Comparison of ENCODE assay signal across 1 cellular context in the genomic region with DNA sequence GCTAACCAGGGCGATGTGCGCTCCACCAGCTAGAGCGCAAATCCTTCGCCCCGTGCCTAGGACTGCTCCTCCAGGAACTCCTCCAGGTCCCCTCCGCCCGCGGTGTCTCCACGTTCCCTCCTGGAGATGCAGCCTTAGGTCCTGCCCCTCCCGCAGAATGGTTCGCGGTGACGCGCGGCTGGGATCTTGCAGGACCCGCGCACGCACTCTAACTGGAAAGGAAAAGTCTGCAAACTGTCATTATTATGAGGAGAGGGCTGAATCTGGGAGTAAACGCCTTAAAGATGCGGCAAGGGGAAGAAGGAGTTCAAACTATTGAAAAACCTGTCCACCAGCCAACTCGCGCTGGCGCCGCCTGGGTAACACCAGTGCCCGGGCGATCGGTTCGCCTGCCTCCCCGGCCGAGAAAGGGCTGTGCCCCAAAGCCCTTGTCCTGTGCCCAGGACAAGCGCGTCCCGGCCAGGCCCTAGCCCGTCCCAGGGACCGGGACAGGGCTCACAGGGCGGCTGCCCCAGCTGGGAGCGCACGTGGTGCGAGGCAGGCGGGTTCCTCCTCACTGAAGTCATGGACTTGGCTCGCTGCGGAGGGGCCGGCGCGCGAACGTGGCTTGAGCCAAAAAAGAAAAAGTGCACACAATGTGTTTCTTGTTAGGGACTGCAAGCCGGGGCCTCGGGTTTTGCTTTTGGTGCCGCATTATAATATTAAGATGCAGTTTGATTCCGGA.
TF ChIP-seq lines count a peak whose summit lies in the region.

No MANE protein-coding gene starts in this region.

TF ChIP-seq in HepG2, 621 proteins besides CTCF, POLR2A, EP300 and RAD21 (continued from another document):
- TF ChIP-seq ZNF777 (CRISPR knock-in tag; IDR thresholded peaks at IDR 0.05), result no peak
- TF ChIP-seq ZNF383 (CRISPR knock-in tag; IDR thresholded peaks at IDR 0.05; ENCODE audit: borderline replicate concordance), result no peak
- TF ChIP-seq, protein P1, sequence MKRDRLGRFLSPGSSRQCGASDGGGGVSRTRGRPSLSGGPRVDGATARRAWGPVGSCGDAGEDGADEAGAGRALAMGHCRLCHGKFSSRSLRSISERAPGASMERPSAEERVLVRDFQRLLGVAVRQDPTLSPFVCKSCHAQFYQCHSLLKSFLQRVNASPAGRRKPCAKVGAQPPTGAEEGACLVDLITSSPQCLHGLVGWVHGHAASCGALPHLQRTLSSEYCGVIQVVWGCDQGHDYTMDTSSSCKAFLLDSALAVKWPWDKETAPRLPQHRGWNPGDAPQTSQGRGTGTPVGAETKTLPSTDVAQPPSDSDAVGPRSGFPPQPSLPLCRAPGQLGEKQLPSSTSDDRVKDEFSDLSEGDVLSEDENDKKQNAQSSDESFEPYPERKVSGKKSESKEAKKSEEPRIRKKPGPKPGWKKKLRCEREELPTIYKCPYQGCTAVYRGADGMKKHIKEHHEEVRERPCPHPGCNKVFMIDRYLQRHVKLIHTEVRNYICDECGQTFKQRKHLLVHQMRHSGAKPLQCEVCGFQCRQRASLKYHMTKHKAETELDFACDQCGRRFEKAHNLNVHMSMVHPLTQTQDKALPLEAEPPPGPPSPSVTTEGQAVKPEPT (CRISPR knock-in tag; IDR thresholded peaks at IDR 0.05; ENCODE audit: low read depth), result no peak
- TF ChIP-seq DNMT1 (CRISPR knock-in tag; IDR thresholded peaks at IDR 0.05), result 0 out of 2 replicates have a peak, but pooled peaks have one; percentile 39
- TF ChIP-seq, protein P2, sequence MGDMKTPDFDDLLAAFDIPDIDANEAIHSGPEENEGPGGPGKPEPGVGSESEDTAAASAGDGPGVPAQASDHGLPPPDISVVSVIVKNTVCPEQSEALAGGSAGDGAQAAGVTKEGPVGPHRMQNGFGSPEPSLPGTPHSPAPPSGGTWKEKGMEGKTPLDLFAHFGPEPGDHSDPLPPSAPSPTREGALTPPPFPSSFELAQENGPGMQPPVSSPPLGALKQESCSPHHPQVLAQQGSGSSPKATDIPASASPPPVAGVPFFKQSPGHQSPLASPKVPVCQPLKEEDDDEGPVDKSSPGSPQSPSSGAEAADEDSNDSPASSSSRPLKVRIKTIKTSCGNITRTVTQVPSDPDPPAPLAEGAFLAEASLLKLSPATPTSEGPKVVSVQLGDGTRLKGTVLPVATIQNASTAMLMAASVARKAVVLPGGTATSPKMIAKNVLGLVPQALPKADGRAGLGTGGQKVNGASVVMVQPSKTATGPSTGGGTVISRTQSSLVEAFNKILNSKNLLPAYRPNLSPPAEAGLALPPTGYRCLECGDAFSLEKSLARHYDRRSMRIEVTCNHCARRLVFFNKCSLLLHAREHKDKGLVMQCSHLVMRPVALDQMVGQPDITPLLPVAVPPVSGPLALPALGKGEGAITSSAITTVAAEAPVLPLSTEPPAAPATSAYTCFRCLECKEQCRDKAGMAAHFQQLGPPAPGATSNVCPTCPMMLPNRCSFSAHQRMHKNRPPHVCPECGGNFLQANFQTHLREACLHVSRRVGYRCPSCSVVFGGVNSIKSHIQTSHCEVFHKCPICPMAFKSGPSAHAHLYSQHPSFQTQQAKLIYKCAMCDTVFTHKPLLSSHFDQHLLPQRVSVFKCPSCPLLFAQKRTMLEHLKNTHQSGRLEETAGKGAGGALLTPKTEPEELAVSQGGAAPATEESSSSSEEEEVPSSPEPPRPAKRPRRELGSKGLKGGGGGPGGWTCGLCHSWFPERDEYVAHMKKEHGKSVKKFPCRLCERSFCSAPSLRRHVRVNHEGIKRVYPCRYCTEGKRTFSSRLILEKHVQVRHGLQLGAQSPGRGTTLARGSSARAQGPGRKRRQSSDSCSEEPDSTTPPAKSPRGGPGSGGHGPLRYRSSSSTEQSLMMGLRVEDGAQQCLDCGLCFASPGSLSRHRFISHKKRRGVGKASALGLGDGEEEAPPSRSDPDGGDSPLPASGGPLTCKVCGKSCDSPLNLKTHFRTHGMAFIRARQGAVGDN (CRISPR knock-in tag; IDR thresholded peaks at IDR 0.05), result 0 out of 2 replicates have a peak, but pooled peaks have one; percentile 23
- TF ChIP-seq NFE2L1 (CRISPR knock-in tag; IDR thresholded peaks at IDR 0.05; ENCODE audit: borderline replicate concordance), result peak; percentile 34; the same call in 1 of the 2 replicates
- no peak for TF ChIP-seq HNRNPH1 (optimal IDR thresholded peaks at IDR 0.05; ENCODE audit: low read depth, low read length)
- TF ChIP-seq ZNF264 (CRISPR knock-in tag; IDR thresholded peaks at IDR 0.05), result no peak
- TF ChIP-seq KLF13 (CRISPR knock-in tag; IDR thresholded peaks at IDR 0.05), result no peak
- TF ChIP-seq, protein P3, sequence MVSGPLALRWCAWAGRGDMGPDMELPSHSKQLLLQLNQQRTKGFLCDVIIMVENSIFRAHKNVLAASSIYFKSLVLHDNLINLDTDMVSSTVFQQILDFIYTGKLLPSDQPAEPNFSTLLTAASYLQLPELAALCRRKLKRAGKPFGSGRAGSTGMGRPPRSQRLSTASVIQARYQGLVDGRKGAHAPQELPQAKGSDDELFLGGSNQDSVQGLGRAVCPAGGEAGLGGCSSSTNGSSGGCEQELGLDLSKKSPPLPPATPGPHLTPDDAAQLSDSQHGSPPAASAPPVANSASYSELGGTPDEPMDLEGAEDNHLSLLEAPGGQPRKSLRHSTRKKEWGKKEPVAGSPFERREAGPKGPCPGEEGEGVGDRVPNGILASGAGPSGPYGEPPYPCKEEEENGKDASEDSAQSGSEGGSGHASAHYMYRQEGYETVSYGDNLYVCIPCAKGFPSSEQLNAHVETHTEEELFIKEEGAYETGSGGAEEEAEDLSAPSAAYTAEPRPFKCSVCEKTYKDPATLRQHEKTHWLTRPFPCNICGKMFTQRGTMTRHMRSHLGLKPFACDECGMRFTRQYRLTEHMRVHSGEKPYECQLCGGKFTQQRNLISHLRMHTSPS (CRISPR knock-in tag; IDR thresholded peaks at IDR 0.05; ENCODE audit: low read depth), result no peak
- no peak for TF ChIP-seq ZNF619 (CRISPR knock-in tag; IDR thresholded peaks at IDR 0.05)
- TF ChIP-seq ZNF547 (CRISPR knock-in tag; IDR thresholded peaks at IDR 0.05), result no peak
- no peak for TF ChIP-seq ZNF136 (CRISPR knock-in tag; IDR thresholded peaks at IDR 0.05; ENCODE audit: low read depth)
- no peak for TF ChIP-seq TBX3 (IDR thresholded peaks at IDR 0.05; ENCODE audit: borderline replicate concordance)
- no peak for TF ChIP-seq ZMYM3 (CRISPR knock-in tag; IDR thresholded peaks at IDR 0.05)
- TF ChIP-seq, protein P4, sequence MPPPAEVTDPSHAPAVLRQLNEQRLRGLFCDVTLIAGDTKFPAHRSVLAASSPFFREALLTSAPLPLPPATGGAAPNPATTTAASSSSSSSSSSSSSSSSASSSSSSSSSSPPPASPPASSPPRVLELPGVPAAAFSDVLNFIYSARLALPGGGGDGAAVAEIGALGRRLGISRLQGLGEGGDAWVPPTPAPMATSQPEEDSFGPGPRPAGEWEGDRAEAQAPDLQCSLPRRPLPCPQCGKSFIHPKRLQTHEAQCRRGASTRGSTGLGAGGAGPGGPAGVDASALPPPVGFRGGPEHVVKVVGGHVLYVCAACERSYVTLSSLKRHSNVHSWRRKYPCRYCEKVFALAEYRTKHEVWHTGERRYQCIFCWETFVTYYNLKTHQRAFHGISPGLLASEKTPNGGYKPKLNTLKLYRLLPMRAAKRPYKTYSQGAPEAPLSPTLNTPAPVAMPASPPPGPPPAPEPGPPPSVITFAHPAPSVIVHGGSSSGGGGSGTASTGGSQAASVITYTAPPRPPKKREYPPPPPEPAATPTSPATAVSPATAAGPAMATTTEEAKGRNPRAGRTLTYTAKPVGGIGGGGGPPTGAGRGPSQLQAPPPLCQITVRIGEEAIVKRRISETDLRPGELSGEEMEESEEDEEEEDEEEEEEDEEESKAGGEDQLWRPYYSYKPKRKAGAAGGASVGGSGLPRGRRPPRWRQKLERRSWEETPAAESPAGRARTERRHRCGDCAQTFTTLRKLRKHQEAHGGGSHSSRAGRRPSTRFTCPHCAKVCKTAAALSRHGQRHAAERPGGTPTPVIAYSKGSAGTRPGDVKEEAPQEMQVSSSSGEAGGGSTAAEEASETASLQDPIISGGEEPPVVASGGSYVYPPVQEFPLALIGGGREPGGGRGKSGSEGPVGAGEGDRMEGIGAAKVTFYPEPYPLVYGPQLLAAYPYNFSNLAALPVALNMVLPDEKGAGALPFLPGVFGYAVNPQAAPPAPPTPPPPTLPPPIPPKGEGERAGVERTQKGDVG (CRISPR knock-in tag; IDR thresholded peaks at IDR 0.05; ENCODE audit: borderline replicate concordance), result peak; percentile 41; the same call in 1 of the 2 replicates
- TF ChIP-seq, protein P5, sequence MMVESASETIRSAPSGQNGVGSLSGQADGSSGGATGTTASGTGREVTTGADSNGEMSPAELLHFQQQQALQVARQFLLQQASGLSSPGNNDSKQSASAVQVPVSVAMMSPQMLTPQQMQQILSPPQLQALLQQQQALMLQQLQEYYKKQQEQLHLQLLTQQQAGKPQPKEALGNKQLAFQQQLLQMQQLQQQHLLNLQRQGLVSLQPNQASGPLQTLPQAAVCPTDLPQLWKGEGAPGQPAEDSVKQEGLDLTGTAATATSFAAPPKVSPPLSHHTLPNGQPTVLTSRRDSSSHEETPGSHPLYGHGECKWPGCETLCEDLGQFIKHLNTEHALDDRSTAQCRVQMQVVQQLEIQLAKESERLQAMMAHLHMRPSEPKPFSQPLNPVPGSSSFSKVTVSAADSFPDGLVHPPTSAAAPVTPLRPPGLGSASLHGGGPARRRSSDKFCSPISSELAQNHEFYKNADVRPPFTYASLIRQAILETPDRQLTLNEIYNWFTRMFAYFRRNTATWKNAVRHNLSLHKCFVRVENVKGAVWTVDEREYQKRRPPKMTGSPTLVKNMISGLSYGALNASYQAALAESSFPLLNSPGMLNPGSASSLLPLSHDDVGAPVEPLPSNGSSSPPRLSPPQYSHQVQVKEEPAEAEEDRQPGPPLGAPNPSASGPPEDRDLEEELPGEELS (CRISPR knock-in tag; IDR thresholded peaks at IDR 0.05), result no peak
- no peak for TF ChIP-seq RELA (CRISPR knock-in tag; IDR thresholded peaks at IDR 0.05)
- TF ChIP-seq, protein P6, sequence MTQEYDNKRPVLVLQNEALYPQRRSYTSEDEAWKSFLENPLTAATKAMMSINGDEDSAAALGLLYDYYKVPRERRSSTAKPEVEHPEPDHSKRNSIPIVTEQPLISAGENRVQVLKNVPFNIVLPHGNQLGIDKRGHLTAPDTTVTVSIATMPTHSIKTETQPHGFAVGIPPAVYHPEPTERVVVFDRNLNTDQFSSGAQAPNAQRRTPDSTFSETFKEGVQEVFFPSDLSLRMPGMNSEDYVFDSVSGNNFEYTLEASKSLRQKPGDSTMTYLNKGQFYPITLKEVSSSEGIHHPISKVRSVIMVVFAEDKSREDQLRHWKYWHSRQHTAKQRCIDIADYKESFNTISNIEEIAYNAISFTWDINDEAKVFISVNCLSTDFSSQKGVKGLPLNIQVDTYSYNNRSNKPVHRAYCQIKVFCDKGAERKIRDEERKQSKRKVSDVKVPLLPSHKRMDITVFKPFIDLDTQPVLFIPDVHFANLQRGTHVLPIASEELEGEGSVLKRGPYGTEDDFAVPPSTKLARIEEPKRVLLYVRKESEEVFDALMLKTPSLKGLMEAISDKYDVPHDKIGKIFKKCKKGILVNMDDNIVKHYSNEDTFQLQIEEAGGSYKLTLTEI (CRISPR knock-in tag; conservative IDR thresholded peaks at IDR 0.05), result no peak
